In genomic region chr16:46519063-46519462, GRCh38 we compare ENCODE assay signal across 9 cellular contexts.
"Had no signal": no experiment of that assay in that cellular context is flagged by ENCODE, and none has a peak within 500 bp of the region (broad histone marks: within the 10 kb centered on the region; RNA-seq: fewer than 3 reads in every experiment).

No MANE protein-coding gene starts in this region.

- H3K36me3 ChIP-seq: HAP-1 had no signal

- H3K4me3 ChIP-seq: GM23248, HAP-1 had no signal

- H3K9me3 Mint-ChIP-seq: HFFc6 had no signal

- H3K27ac Mint-ChIP-seq: HFFc6 had no signal

- H3K9ac ChIP-seq: GM23248 had no signal

- ATAC-seq: HCT116 had no signal

- H3K4me3 Mint-ChIP-seq: HFFc6 had no signal

- H3K4me1 ChIP-seq: HAP-1 had no signal

- H3K9me3 ChIP-seq: HAP-1 had no signal

- H3K27ac ChIP-seq: GM23248, HL-60 had no signal

- DNase-seq: GM23248, GOT3, H7, HFFc6, IMR-90, KBM-7 had no signal
